20 cellular contexts compared by ENCODE assay signal in the genomic region with DNA sequence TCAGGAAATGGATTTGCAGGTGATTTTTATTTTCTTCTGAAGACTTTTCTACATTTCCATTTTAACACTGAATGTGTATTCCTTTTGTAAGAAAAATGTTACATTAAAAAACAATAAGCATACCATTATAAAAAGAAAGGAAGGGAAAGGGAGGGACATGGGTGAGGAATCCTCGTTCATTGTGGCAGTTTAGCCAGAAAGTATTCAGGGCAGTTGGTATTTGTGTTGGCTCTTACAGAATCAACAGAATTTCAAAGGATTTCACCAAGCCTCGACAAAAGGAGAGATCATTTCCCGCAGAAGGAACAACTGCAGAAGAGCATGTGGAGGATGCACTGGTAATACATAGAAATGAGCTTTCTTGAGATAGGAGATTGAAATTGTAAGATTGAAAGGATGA. TPM values are rescaled to one million over a fixed set of nuclear protein-coding genes. Genes with fewer than 3 reads are reported as not detected.
DNase-seq lines count a peak whose midpoint lies in the region; ATAC-seq and TF ChIP-seq lines count a peak whose summit lies in the region.
"Had no signal": no experiment of that assay in that cellular context is flagged by ENCODE, and none has a peak within 500 bp of the region (broad histone marks: within the 10 kb centered on the region; RNA-seq: fewer than 3 reads in every experiment).

No MANE protein-coding gene starts in this region.

- H3K36me3 ChIP-seq in breast epithelium, result no peaks in the 10 kb centered on the region
- H3K36me3 ChIP-seq in right lobe of liver, result no peaks in the 10 kb centered on the region
- H3K36me3 ChIP-seq: BLaER1, HAP-1 had no signal

- TF ChIP-seq POLR2A in breast epithelium (IDR thresholded peaks at IDR 0.05) (no peak), right lobe of liver (IDR thresholded peaks at IDR 0.05) (no peak), lower leg skin (IDR thresholded peaks at IDR 0.05) (no peak)

- H3K9me3 Mint-ChIP-seq in MCF 10A (ENCODE audit: unreplicated experiment) (no peaks in the 10 kb centered on the region), WTC11 (peaks cover 28% of the 10 kb centered on the region), osteocyte (ENCODE audit: unreplicated experiment) (peaks cover 21% of the 10 kb centered on the region)
- H3K9me3 Mint-ChIP-seq: CD8-positive, alpha-beta T cell had no signal

- H3K27me3 Mint-ChIP-seq in MCF 10A (ENCODE audit: insufficient read depth, unreplicated experiment) (no peaks in the 10 kb centered on the region), WTC11 (ENCODE audit: low read depth) (no peaks in the 10 kb centered on the region), osteocyte (ENCODE audit: unreplicated experiment) (no peaks in the 10 kb centered on the region)
- H3K27me3 Mint-ChIP-seq: B cell; CD4-positive, CD25-positive, alpha-beta regulatory T cell had no signal

- H3K4me1 ChIP-seq in breast epithelium (no peaks in the 10 kb centered on the region), right lobe of liver (no peaks in the 10 kb centered on the region)
- H3K4me1 ChIP-seq: BLaER1, Caco-2, HAP-1 had no signal

- TSS peak; percentile 15 for BruUV-seq in MCF 10A (replicated peaks; lab: Mats Ljungman, UMichigan)

- H3K9me3 ChIP-seq in breast epithelium (no peaks in the 10 kb centered on the region), right lobe of liver (no peaks in the 10 kb centered on the region)
- H3K9me3 ChIP-seq: BLaER1, Caco-2, HAP-1 had no signal

- no peaks in the 10 kb centered on the region for H3K27me3 ChIP-seq in breast epithelium
- no peaks in the 10 kb centered on the region for H3K27me3 ChIP-seq in right lobe of liver
- H3K27me3 ChIP-seq: BLaER1 had no signal

- no peak for TF ChIP-seq CTCF in MCF 10A (IDR thresholded peaks at IDR 0.05; ENCODE audit: unreplicated experiment)
- TF ChIP-seq CTCF in breast epithelium (IDR thresholded peaks at IDR 0.05), result no peak
- no peak for TF ChIP-seq CTCF in WTC11 (IDR thresholded peaks at IDR 0.05)
- no peak for TF ChIP-seq CTCF in right lobe of liver (IDR thresholded peaks at IDR 0.05)
- TF ChIP-seq CTCF in osteocyte (IDR thresholded peaks at IDR 0.05), result no peak
- TF ChIP-seq CTCF in lower leg skin (IDR thresholded peaks at IDR 0.05), result no peak

- H3K4me3 ChIP-seq in breast epithelium (no peak overlapping the region), right lobe of liver (no peak overlapping the region), lower leg skin (ENCODE audit: low read depth, poor library complexity, severe bottlenecking) (no peak overlapping the region)
- H3K4me3 ChIP-seq: BLaER1, GM23248, HAP-1 had no signal

- H3K4me3 Mint-ChIP-seq in MCF 10A (ENCODE audit: unreplicated experiment) (no peak overlapping the region), WTC11 (no peak overlapping the region), osteocyte (ENCODE audit: unreplicated experiment) (no peak overlapping the region)
- H3K4me3 Mint-ChIP-seq: B cell; CD4-positive, CD25-positive, alpha-beta regulatory T cell; CD8-positive, alpha-beta T cell; HFFc6 had no signal

- H3K27ac ChIP-seq in breast epithelium, result no peak overlapping the region
- no peak overlapping the region for H3K27ac ChIP-seq in right lobe of liver
- H3K27ac ChIP-seq: 22Rv1, BLaER1, C4-2B, GM23248 had no signal

- ATAC-seq in WTC11 (peak; percentile 82), right lobe of liver (no peak)
- ATAC-seq: CD8-positive, alpha-beta T cell had no signal

- H3K4me1 Mint-ChIP-seq in MCF 10A (ENCODE audit: insufficient read depth, unreplicated experiment) (no peaks in the 10 kb centered on the region), WTC11 (peaks cover 40% of the 10 kb centered on the region), osteocyte (ENCODE audit: unreplicated experiment) (no peaks in the 10 kb centered on the region)
- H3K4me1 Mint-ChIP-seq: B cell; CD4-positive, CD25-positive, alpha-beta regulatory T cell had no signal

- H3K27ac Mint-ChIP-seq in MCF 10A (ENCODE audit: low read depth, unreplicated experiment) (no peak overlapping the region), WTC11 (peak overlapping the region; percentile 89), osteocyte (ENCODE audit: unreplicated experiment) (no peak overlapping the region)
- H3K27ac Mint-ChIP-seq: B cell; CD4-positive, CD25-positive, alpha-beta regulatory T cell; CD8-positive, alpha-beta T cell; HFFc6 had no signal

- intact Hi-C loops in MCF 10A (cut with micrococcal nuclease), result no loop called here
- intact Hi-C loops in breast epithelium (cut with DNase I; ENCODE audit: low total_unique reads), result no loop called here
- intact Hi-C loops in right lobe of liver (cut with DNase I), result no loop called here
- intact Hi-C loops in lower leg skin (cut with DNase I; ENCODE audit: low total_unique reads), result no loop called here

- DNase-seq in MCF 10A (ENCODE audit: unreplicated experiment) (no peak), breast epithelium (ENCODE audit: low spot score in 2 of 2) (no peak), WTC11 (ENCODE audit: low spot score) (no peak), iPS DF 19.7 (ENCODE audit: low read depth, low spot score) (peak; percentile 9), epidermal melanocyte (ENCODE audit: insufficient read length, low spot score) (no peak), right lobe of liver (no peak), osteocyte (ENCODE audit: extremely low spot score, unreplicated experiment) (no peak), lower leg skin (ENCODE audit: low spot score in 2 of 2) (no peak)
- DNase-seq: Caco-2; CD4-positive, CD25-positive, alpha-beta regulatory T cell; CD8-positive, alpha-beta T cell; DMS153; DND-41; GM23248; HFFc6 had no signal

- CTCF ChIA-PET in MCF 10A (lab: Yijun Ruan, JAX), result interaction anchor here (0.7 to 1.4 kb wide), 3 partner anchors 10 to 22 kb away, joined by 3 to 5 read pairs (median 3); no protein-coding TSS in a partner anchor
- CTCF ChIA-PET in WTC11 (lab: Charles Lee), result interaction anchor here (0.6 kb wide), 1 partner anchor 34 kb away, joined by 3 read pairs; no protein-coding TSS in a partner anchor

- WGBS in right lobe of liver (ENCODE audit: insufficient coverage, low coverage, low lambda C conversion rate, missing lambda C conversion rate), result 44% methylated on average over 3 of the region's 3 CpGs
- 59 to 60% methylated on average over 3 of the region's 3 CpGs for WGBS in lower leg skin, 2 donors

- no peaks in the 10 kb centered on the region for H3K36me3 Mint-ChIP-seq in MCF 10A (ENCODE audit: insufficient read depth, unreplicated experiment)
- H3K36me3 Mint-ChIP-seq in WTC11, result peaks cover 23% of the 10 kb centered on the region
- no peaks in the 10 kb centered on the region for H3K36me3 Mint-ChIP-seq in osteocyte (ENCODE audit: unreplicated experiment)
- H3K36me3 Mint-ChIP-seq: CD4-positive, CD25-positive, alpha-beta regulatory T cell; CD8-positive, alpha-beta T cell had no signal

- POLR2A ChIA-PET in MCF 10A (lab: Yijun Ruan, JAX), result no interaction called here
- POLR2A ChIA-PET in WTC11 (lab: Charles Lee), result no interaction called here

TF ChIP-seq in WTC11, 78 proteins besides CTCF, POLR2A, EP300 and RAD21 (continues in another document):
- no peak for TF ChIP-seq MXD4 (CRISPR knock-in tag; IDR thresholded peaks at IDR 0.05; ENCODE audit: borderline replicate concordance)
- TF ChIP-seq, protein P1, sequence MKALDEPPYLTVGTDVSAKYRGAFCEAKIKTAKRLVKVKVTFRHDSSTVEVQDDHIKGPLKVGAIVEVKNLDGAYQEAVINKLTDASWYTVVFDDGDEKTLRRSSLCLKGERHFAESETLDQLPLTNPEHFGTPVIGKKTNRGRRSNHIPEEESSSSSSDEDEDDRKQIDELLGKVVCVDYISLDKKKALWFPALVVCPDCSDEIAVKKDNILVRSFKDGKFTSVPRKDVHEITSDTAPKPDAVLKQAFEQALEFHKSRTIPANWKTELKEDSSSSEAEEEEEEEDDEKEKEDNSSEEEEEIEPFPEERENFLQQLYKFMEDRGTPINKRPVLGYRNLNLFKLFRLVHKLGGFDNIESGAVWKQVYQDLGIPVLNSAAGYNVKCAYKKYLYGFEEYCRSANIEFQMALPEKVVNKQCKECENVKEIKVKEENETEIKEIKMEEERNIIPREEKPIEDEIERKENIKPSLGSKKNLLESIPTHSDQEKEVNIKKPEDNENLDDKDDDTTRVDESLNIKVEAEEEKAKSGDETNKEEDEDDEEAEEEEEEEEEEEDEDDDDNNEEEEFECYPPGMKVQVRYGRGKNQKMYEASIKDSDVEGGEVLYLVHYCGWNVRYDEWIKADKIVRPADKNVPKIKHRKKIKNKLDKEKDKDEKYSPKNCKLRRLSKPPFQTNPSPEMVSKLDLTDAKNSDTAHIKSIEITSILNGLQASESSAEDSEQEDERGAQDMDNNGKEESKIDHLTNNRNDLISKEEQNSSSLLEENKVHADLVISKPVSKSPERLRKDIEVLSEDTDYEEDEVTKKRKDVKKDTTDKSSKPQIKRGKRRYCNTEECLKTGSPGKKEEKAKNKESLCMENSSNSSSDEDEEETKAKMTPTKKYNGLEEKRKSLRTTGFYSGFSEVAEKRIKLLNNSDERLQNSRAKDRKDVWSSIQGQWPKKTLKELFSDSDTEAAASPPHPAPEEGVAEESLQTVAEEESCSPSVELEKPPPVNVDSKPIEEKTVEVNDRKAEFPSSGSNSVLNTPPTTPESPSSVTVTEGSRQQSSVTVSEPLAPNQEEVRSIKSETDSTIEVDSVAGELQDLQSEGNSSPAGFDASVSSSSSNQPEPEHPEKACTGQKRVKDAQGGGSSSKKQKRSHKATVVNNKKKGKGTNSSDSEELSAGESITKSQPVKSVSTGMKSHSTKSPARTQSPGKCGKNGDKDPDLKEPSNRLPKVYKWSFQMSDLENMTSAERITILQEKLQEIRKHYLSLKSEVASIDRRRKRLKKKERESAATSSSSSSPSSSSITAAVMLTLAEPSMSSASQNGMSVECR (CRISPR knock-in tag; IDR thresholded peaks at IDR 0.05; ENCODE audit: borderline replicate concordance), result no peak
- no peak for TF ChIP-seq NFATC4 (CRISPR knock-in tag; IDR thresholded peaks at IDR 0.05)
- TF ChIP-seq ZNF138 (CRISPR knock-in tag; conservative IDR thresholded peaks at IDR 0.05), result no peak
- TF ChIP-seq CBFB (CRISPR knock-in tag; IDR thresholded peaks at IDR 0.05; ENCODE audit: low read depth), result no peak

RNA-seq across cellular contexts. Expression of a gene that starts 35.0 kb away (rescaled TPM):
- total RNA-seq in MCF 10A (2022), result 16.1 and 18.3 TPM in 2 replicates
- under 1 TPM; 0.32 to 0.98 (median 0.44) TPM for total RNA-seq in breast epithelium
- total RNA-seq in WTC11 (2021), result 3.4 to 6.4 TPM (median 4.7 TPM) in 3 replicates
- total RNA-seq in right lobe of liver, result under 1 TPM in 3 of 6 experiments, not detected in 3; 0.07 to 0.26 (median 0.15) TPM
- not detected in 2 replicates for total RNA-seq in osteocyte
- total RNA-seq in lower leg skin, result under 1 TPM in 3 of 4 donors, not detected in 1; 0.17 to 0.32 (median 0.25) TPM
- total RNA-seq: CD4-positive, CD25-positive, alpha-beta regulatory T cell; CD8-positive, alpha-beta T cell; GM23248; HFFc6 had no signal
